1 cellular context compared by ENCODE assay signal in the genomic region with DNA sequence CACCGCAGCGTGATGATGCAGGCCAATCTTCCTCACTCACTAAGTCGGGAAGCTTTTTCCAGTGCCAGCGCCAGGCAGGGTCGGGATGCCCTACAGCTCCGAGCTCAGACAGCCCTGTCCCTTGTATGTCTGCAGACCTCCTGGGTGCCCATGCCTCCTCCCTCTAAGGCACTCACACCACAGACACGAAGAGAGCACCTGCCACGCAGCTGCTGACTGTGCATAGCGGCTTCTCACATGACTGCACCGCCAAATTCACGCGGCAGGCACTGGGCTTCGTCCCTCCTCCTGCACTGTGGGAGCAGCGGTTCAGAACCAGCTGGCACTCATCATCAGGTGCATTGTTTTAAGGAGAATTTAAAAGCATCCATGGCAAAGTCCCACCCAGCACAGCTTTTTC.
TF ChIP-seq lines count a peak whose summit lies in the region.

No MANE protein-coding gene starts in this region.

TF ChIP-seq in H1, 55 proteins besides CTCF, POLR2A, EP300 and RAD21:
- TF ChIP-seq FOSL1 (IDR thresholded peaks at IDR 0.05; ENCODE audit: insufficient read depth, low read depth, low read length) (no peak), CREB1 (IDR thresholded peaks at IDR 0.05) (no peak), EZH2 (IDR thresholded peaks at IDR 0.05; ENCODE audit: low read depth, low read length, severe bottlenecking) (no peak), SP2 (IDR thresholded peaks at IDR 0.05; ENCODE audit: low read length) (no peak), MAFK (IDR thresholded peaks at IDR 0.05; ENCODE audit: low read depth, low read length) (no peak), RBBP5 (IDR thresholded peaks at IDR 0.05; ENCODE audit: borderline replicate concordance, low read depth, low read length) (no peak), CHD2 (IDR thresholded peaks at IDR 0.05; ENCODE audit: low read length) (no peak), CBX8 (IDR thresholded peaks at IDR 0.05; ENCODE audit: borderline replicate concordance, low read depth, low read length) (no peak), KDM1A (IDR thresholded peaks at IDR 0.05; ENCODE audit: borderline replicate concordance, low read length) (no peak), ASH2L (IDR thresholded peaks at IDR 0.05; ENCODE audit: low read length) (no peak), SIX5 (IDR thresholded peaks at IDR 0.05; ENCODE audit: low read depth, low read length) (no peak), RXRA (IDR thresholded peaks at IDR 0.05; ENCODE audit: insufficient read depth, low read depth, low read length) (no peak), SRF (IDR thresholded peaks at IDR 0.05; ENCODE audit: low read depth, low read length) (no peak), HDAC6 (IDR thresholded peaks at IDR 0.05; ENCODE audit: low read depth, low read length) (no peak), BACH1 (IDR thresholded peaks at IDR 0.05; ENCODE audit: low read length) (no peak), BCL11A (IDR thresholded peaks at IDR 0.05; ENCODE audit: low read depth in 2 of 2, low read length in 2 of 2) (no peak), KDM4A (IDR thresholded peaks at IDR 0.05; ENCODE audit: low read depth, low read length, severe bottlenecking) (no peak)
